1 cellular context compared by ENCODE assay signal in the genomic region with DNA sequence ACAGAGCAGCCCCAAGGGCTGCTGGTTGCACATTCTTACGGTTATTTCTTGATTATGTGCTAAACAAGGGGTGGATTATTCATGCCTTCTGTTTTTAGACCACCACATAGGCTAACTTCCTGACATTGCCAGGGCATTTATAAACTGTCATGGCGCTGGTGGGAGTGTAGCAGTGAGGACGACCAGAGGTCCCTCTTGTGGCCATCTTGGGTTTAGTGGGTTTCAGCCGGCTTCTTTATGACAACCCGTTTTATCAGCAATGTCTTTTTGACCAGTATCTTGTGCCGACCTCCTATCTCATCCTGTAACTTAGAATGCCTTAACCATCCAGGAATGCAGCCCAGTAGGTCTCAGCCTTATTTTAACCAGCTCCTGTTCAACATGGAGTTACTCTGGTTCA.
TF ChIP-seq lines count a peak whose summit lies in the region.

No MANE protein-coding gene starts in this region.

TF ChIP-seq in K562, 482 proteins besides CTCF, POLR2A, EP300 and RAD21 (continued from another document):
- TF ChIP-seq DIDO1 (tag; IDR thresholded peaks at IDR 0.05; ENCODE audit: low read depth) (0 out of 2 replicates have a peak, but pooled peaks have one; percentile 55), DMBX1 (CRISPR knock-in tag; IDR thresholded peaks at IDR 0.05; ENCODE audit: borderline replicate concordance) (0 out of 2 replicates have a peak, but pooled peaks have one; percentile 57)
